Comparison of ENCODE assay signal across 9 cellular contexts in genomic region chr10:30422981-30423654, GRCh38. TPM values are rescaled to one million over a fixed set of nuclear protein-coding genes. Genes with fewer than 3 reads are reported as not detected.
A peak's percentile ranks its signal among the peaks of the same experiment; 100 is the strongest.
DNase-seq lines count a peak whose midpoint lies in the region; ATAC-seq, FAIRE-seq and TF ChIP-seq lines count a peak whose summit lies in the region.
"Had no signal": no experiment of that assay in that cellular context is flagged by ENCODE, and none has a peak within 500 bp of the region (broad histone marks: within the 10 kb centered on the region; RNA-seq: fewer than 3 reads in every experiment).

No MANE protein-coding gene starts in this region.

- peak overlapping the region; percentile 97 to 99 (median 98) for H3K27ac Mint-ChIP-seq in nephron
- H3K27ac Mint-ChIP-seq in activated naive CD4-positive, alpha-beta T cell treated with anti-CD3 and anti-CD28 coated beads, Interleukin-2, amount 50 U/mL, for 72 hours = no peak overlapping the region

- H3K36me3 ChIP-seq in endothelial cell of umbilical vein (ENCODE audit: control insufficient read depth in 2 of 2, extremely low read depth in 1 of 2, insufficient read depth in 2 of 2, low read length in 2 of 2) (no peaks in the 10 kb centered on the region), BE2C (no peaks in the 10 kb centered on the region)

- TF ChIP-seq CTCF in endothelial cell of umbilical vein (IDR thresholded peaks at IDR 0.05; ENCODE audit: extremely low read depth in 1 of 2, insufficient read depth in 1 of 2, low read depth in 1 of 2, low read length in 2 of 2) = no peak
- no peak for TF ChIP-seq CTCF in nephron (IDR thresholded peaks at IDR 0.05; ENCODE audit: unreplicated experiment in 3 of 3)
- TF ChIP-seq CTCF in BE2C (IDR thresholded peaks at IDR 0.05; ENCODE audit: low read depth, low read length) = no peak

- H3K79me2 ChIP-seq in endothelial cell of umbilical vein (ENCODE audit: control insufficient read depth, insufficient read depth, low read length) = no peaks in the 10 kb centered on the region

- H4K20me1 ChIP-seq in endothelial cell of umbilical vein (replicated peaks; ENCODE audit: control insufficient read depth, extremely low read depth, insufficient read depth, low read length) = no peaks in the 10 kb centered on the region

- H2AFZ ChIP-seq in endothelial cell of umbilical vein (ENCODE audit: low read depth, low read length) = peak overlapping the region; percentile 58

- FAIRE-seq in endothelial cell of umbilical vein (lab: Jason Lieb, UNC) = peak; percentile 73

- H3K4me1 ChIP-seq in endothelial cell of umbilical vein (ENCODE audit: control insufficient read depth, extremely low read depth, insufficient read depth, low read length) = peaks cover 5% of the 10 kb centered on the region
- H3K4me1 ChIP-seq in BE2C = no peaks in the 10 kb centered on the region

- CTCF ChIA-PET in endothelial cell of umbilical vein (lab: Charles Lee) = interaction anchor here (1.2 to 1.4 kb wide), 2 partner anchors 9 to 168 kb away, joined by 4 to 5 read pairs; no protein-coding TSS in a partner anchor

- H3K4me3 ChIP-seq in endothelial cell of umbilical vein (replicated peaks in 1 of 3; ENCODE audit: insufficient read depth in 1 of 3, low read depth in 1 of 3, low read length in 3 of 3) = no peak overlapping the region
- no peak overlapping the region for H3K4me3 ChIP-seq in BE2C (ENCODE audit: low read depth, low read length)

- H3K9ac ChIP-seq in endothelial cell of umbilical vein (replicated peaks; ENCODE audit: extremely low read depth, insufficient read depth, low read length) = no peak overlapping the region

- H3K27ac ChIP-seq in endothelial cell of umbilical vein (ENCODE audit: insufficient read depth, low read depth, low read length) = no peak overlapping the region

- in situ Hi-C loops in Caki2 (cut with HindIII; ENCODE audit: low pct_unique_long_range_greater_than_20kb, low sequenced_read_pairs) = no loop called here

- peak; percentile 90 for DNase-seq in Caki2 (ENCODE audit: low read depth)
- DNase-seq in NCI-H510A treated with DMSO at 0.1 percent for 48 hours (lab: John Stamatoyannopoulos, UW) = peak; percentile 46
- peak; percentile 46 for DNase-seq in endothelial cell of umbilical vein (ENCODE audit: low read depth, low spot score)
- no peak for DNase-seq in activated naive CD4-positive, alpha-beta T cell treated with anti-CD3 and anti-CD28 coated beads, Interleukin-2, amount 50 U/mL, for 72 hours (ENCODE audit: low spot score in 2 of 2)
- no peak for DNase-seq in BE2C

- H3K27me3 ChIP-seq in endothelial cell of umbilical vein (ENCODE audit: control insufficient read depth in 2 of 2, insufficient read depth in 2 of 2, low read length in 2 of 2) (no peaks in the 10 kb centered on the region), BE2C (no peaks in the 10 kb centered on the region)

- BruUV-seq in endothelial cell of umbilical vein (replicated peaks; lab: Mats Ljungman, UMichigan) = no TSS peak

- TF ChIP-seq POLR2A in endothelial cell of umbilical vein (IDR thresholded peaks at IDR 0.05; ENCODE audit: low read depth, low read length) = no peak

- peak overlapping the region in 2 of 3 experiments; percentile 26 to 28 for H3K4me3 Mint-ChIP-seq in nephron
- H3K4me3 Mint-ChIP-seq: central memory CD8-positive, alpha-beta T cell had no signal

- H3K36me3 Mint-ChIP-seq in nephron (ENCODE audit: low read depth) = no peaks in the 10 kb centered on the region
- H3K36me3 Mint-ChIP-seq in activated naive CD4-positive, alpha-beta T cell treated with anti-CD3 and anti-CD28 coated beads, Interleukin-2, amount 50 U/mL, for 72 hours = no peaks in the 10 kb centered on the region

- peaks cover 5% of the 10 kb centered on the region for H3K27me3 Mint-ChIP-seq in nephron (ENCODE audit: low read depth)
- H3K27me3 Mint-ChIP-seq: central memory CD8-positive, alpha-beta T cell had no signal

- ATAC-seq in HG03565 (IDR thresholded peaks at IDR 0.05; ENCODE audit: unreplicated experiment) (no peak), HG03457 (IDR thresholded peaks at IDR 0.05; ENCODE audit: unreplicated experiment) (no peak)
- no peak for ATAC-seq in activated naive CD4-positive, alpha-beta T cell treated with anti-CD3 and anti-CD28 coated beads, Interleukin-2, amount 50 U/mL, for 72 hours

- H3K9me3 ChIP-seq in endothelial cell of umbilical vein (replicated peaks; ENCODE audit: control insufficient read depth, insufficient read depth, low read length) (no peaks in the 10 kb centered on the region), BE2C (no peaks in the 10 kb centered on the region)

- H3K4me2 ChIP-seq in endothelial cell of umbilical vein (ENCODE audit: insufficient read depth, low read length) = no peak overlapping the region

- peaks cover 20% of the 10 kb centered on the region for H3K4me1 Mint-ChIP-seq in nephron

- dilution Hi-C loops in endothelial cell of umbilical vein (cut with MboI; ENCODE audit: extremely low pct_ligation_motif_present, low sequenced_read_pairs) = no loop called here

- H3K9me1 ChIP-seq in endothelial cell of umbilical vein (replicated peaks; ENCODE audit: control insufficient read depth, extremely low read depth, insufficient read depth, low read length) = no peaks in the 10 kb centered on the region

- intact Hi-C loops in endothelial cell of umbilical vein (cut with micrococcal nuclease) = no loop called here

- H3K9me3 Mint-ChIP-seq in nephron = no peaks in the 10 kb centered on the region
- H3K9me3 Mint-ChIP-seq in activated naive CD4-positive, alpha-beta T cell treated with anti-CD3 and anti-CD28 coated beads, Interleukin-2, amount 50 U/mL, for 72 hours = no peaks in the 10 kb centered on the region
- H3K9me3 Mint-ChIP-seq: central memory CD8-positive, alpha-beta T cell had no signal

- POLR2A ChIA-PET in endothelial cell of umbilical vein (lab: Charles Lee) = no interaction called here

TF ChIP-seq in endothelial cell of umbilical vein, 7 proteins besides CTCF, POLR2A, EP300 and RAD21:
- no peak for TF ChIP-seq MAX (IDR thresholded peaks at IDR 0.05; ENCODE audit: insufficient read depth, insufficient read length)
- TF ChIP-seq FOS (IDR thresholded peaks at IDR 0.05; ENCODE audit: borderline replicate concordance, insufficient read depth, low read length) = no peak
- no peak for TF ChIP-seq POLR2AphosphoS5 (IDR thresholded peaks at IDR 0.05; ENCODE audit: insufficient read depth, low read depth, low read length)
- no peak for TF ChIP-seq EZH2 (IDR thresholded peaks at IDR 0.05; ENCODE audit: borderline replicate concordance, low read depth, low read length, severe bottlenecking)
- TF ChIP-seq JUN (IDR thresholded peaks at IDR 0.05; ENCODE audit: borderline replicate concordance, insufficient read depth, insufficient read length, low read depth) = no peak
- no peak for TF ChIP-seq GATA2 (IDR thresholded peaks at IDR 0.05; ENCODE audit: insufficient read depth, insufficient read length, low read depth, low read length)
- no peak for TF ChIP-seq MYC (IDR thresholded peaks at IDR 0.05; ENCODE audit: low read depth, low read length)
TF ChIP-seq in endothelial cell of umbilical vein: peak in this region for 0.

RNA-seq across cellular contexts. Expression of gene MAP3K8, which starts 10.9 kb away (rescaled TPM):
- 6.6 and 13.2 TPM in 2 replicates for total RNA-seq in Caki2 (2014; rRNA removed; shearing (Covaris generic); ENCODE audit: low replicate concordance)
- total RNA-seq in endothelial cell of umbilical vein = 8.1 and 10.6 TPM in 2 replicates
- polyA plus RNA-seq in endothelial cell of umbilical vein = 4.2 and 5.2 TPM in 2 replicates
- polyA plus RNA-seq in endothelial cell of umbilical vein (2011; cell fraction: cytosol; rRNA removed) = 4.4 and 5.3 TPM in 2 replicates
- 16.4 and 18.8 TPM in 2 replicates for polyA plus RNA-seq in endothelial cell of umbilical vein (2011; cell fraction: nucleus; rRNA removed)
- 5.4 and 6.8 TPM in 2 replicates for polyA plus RNA-seq in endothelial cell of umbilical vein (2012)
- polyA minus RNA-seq in endothelial cell of umbilical vein = 2.9 and 6.6 TPM in 2 replicates
- polyA minus RNA-seq in endothelial cell of umbilical vein (2011; cell fraction: cytosol; rRNA and poly(A)+ RNA removed) = 7.8 TPM
- 13.4 and 15.1 TPM in 2 replicates for polyA minus RNA-seq in endothelial cell of umbilical vein (2011; cell fraction: nucleus; rRNA and poly(A)+ RNA removed)
- total RNA-seq in activated naive CD4-positive, alpha-beta T cell treated with anti-CD3 and anti-CD28 coated beads, Interleukin-2, amount 50 U/mL, for 72 hours = 10 to 100 TPM; 20.2 to 25.8 TPM
- not detected for polyA plus RNA-seq in BE2C (2012; ENCODE audit: insufficient read depth, insufficient read length, low read depth)

Comparison
In these comparisons a context has a peak if more than half of its experiments do, and no peak if none do; other contexts are left out.
1. DNase-seq: peak in Caki2 (single experiment), NCI-H510A treated with DMSO at 0.1 percent for 48 hours (single experiment) and endothelial cell of umbilical vein (single experiment); none in activated naive CD4-positive, alpha-beta T cell treated with anti-CD3 and anti-CD28 coated beads, Interleukin-2, amount 50 U/mL, for 72 hours (0 of 2) and BE2C (single experiment).
2. H3K27ac Mint-ChIP-seq: peak in nephron (3 of 3); none in activated naive CD4-positive, alpha-beta T cell treated with anti-CD3 and anti-CD28 coated beads, Interleukin-2, amount 50 U/mL, for 72 hours (0 of 2).